17 cellular contexts compared by ENCODE assay signal in genomic region chr20:36761125-36761524, GRCh38. TPM values are rescaled to one million over a fixed set of nuclear protein-coding genes. Genes with fewer than 3 reads are reported as not detected.
DNase-seq lines count a peak whose midpoint lies in the region; ATAC-seq and TF ChIP-seq lines count a peak whose summit lies in the region.
"Had no signal": no experiment of that assay in that cellular context is flagged by ENCODE, and none has a peak within 500 bp of the region (broad histone marks: within the 10 kb centered on the region; RNA-seq: fewer than 3 reads in every experiment).

No MANE protein-coding gene starts in this region.

- H3K9me3 ChIP-seq in A673 (ENCODE audit: low read depth, low read length, poor library complexity, severe bottlenecking) = no peaks in the 10 kb centered on the region
- H3K9me3 ChIP-seq in neural progenitor cell (ENCODE audit: low read depth) = no peaks in the 10 kb centered on the region
- no peaks in the 10 kb centered on the region for H3K9me3 ChIP-seq in lower lobe of right lung

- peaks cover 13% of the 10 kb centered on the region for H3K4me1 Mint-ChIP-seq in activated CD4-positive, alpha-beta T cell treated with anti-CD3 and anti-CD28 coated beads, Interleukin-2, amount 10 ng/mL, durations not matched to agents 7 days and 5 days
- H3K4me1 Mint-ChIP-seq in neural progenitor cell (no peaks in the 10 kb centered on the region), osteocyte (ENCODE audit: unreplicated experiment) (no peaks in the 10 kb centered on the region)

- intact Hi-C loops in A673 (cut with micrococcal nuclease; ENCODE audit: unreplicated experiment) = no loop called here
- intact Hi-C loops in lower lobe of right lung (cut with DNase I) = no loop called here

- no peak overlapping the region for H3K4me3 Mint-ChIP-seq in activated CD4-positive, alpha-beta T cell treated with anti-CD3 and anti-CD28 coated beads, Interleukin-2, amount 10 ng/mL, durations not matched to agents 7 days and 5 days
- no peak overlapping the region for H3K4me3 Mint-ChIP-seq in neural progenitor cell
- H3K4me3 Mint-ChIP-seq in osteocyte (ENCODE audit: unreplicated experiment) = no peak overlapping the region
- H3K4me3 Mint-ChIP-seq: CD4-positive, alpha-beta memory T cell had no signal

- peaks cover 22% of the 10 kb centered on the region for H3K36me3 Mint-ChIP-seq in activated CD4-positive, alpha-beta T cell treated with anti-CD3 and anti-CD28 coated beads, Interleukin-2, amount 10 ng/mL, durations not matched to agents 7 days and 5 days (ENCODE audit: low read depth)
- peaks cover 10% of the 10 kb centered on the region for H3K36me3 Mint-ChIP-seq in neural progenitor cell
- peaks cover 7% of the 10 kb centered on the region for H3K36me3 Mint-ChIP-seq in osteocyte (ENCODE audit: unreplicated experiment)

- TF ChIP-seq CTCF in A673 (conservative IDR thresholded peaks at IDR 0.05; ENCODE audit: low read depth, low read length) (no peak), RWPE1 (conservative IDR thresholded peaks at IDR 0.05; ENCODE audit: low read depth) (no peak), neural progenitor cell (IDR thresholded peaks at IDR 0.05) (no peak), lower lobe of right lung (IDR thresholded peaks at IDR 0.05) (no peak), osteocyte (IDR thresholded peaks at IDR 0.05) (no peak)

- no peak overlapping the region for H3K4me2 ChIP-seq in neural progenitor cell

- peak overlapping the region; percentile 37 for H3K27ac ChIP-seq in A673 (ENCODE audit: low read depth, low read length, poor library complexity, severe bottlenecking)
- peak overlapping the region; percentile 30 for H3K27ac ChIP-seq in RWPE1
- no peak overlapping the region for H3K27ac ChIP-seq in neural progenitor cell
- H3K27ac ChIP-seq in lower lobe of right lung = no peak overlapping the region

- no peaks in the 10 kb centered on the region for H3F3A ChIP-seq in neural progenitor cell (ENCODE audit: low read depth)

- H3K27me3 Mint-ChIP-seq in activated CD4-positive, alpha-beta T cell treated with anti-CD3 and anti-CD28 coated beads, Interleukin-2, amount 10 ng/mL, durations not matched to agents 7 days and 5 days = no peaks in the 10 kb centered on the region
- H3K27me3 Mint-ChIP-seq in neural progenitor cell (ENCODE audit: insufficient read depth, low read depth) = peaks cover 3% of the 10 kb centered on the region
- no peaks in the 10 kb centered on the region for H3K27me3 Mint-ChIP-seq in osteocyte (ENCODE audit: unreplicated experiment)
- H3K27me3 Mint-ChIP-seq: CD4-positive, alpha-beta memory T cell had no signal

- no peak overlapping the region for H3K9ac ChIP-seq in neural progenitor cell

- H3K36me3 ChIP-seq in A673 (ENCODE audit: insufficient read depth, low read length, poor library complexity, severe bottlenecking) = peaks cover 54% of the 10 kb centered on the region
- H3K36me3 ChIP-seq in neural progenitor cell = peaks cover 3% of the 10 kb centered on the region
- no peaks in the 10 kb centered on the region for H3K36me3 ChIP-seq in lower lobe of right lung

- POLR2A ChIA-PET in activated CD4-positive, alpha-beta T cell treated with anti-CD3 and anti-CD28 coated beads, Interleukin-2, amount 10 ng/mL, durations not matched to agents 7 days and 5 days (lab: Charles Lee) = no interaction called here
- POLR2A ChIA-PET in A673 (lab: Charles Lee; ENCODE audit: low non-redundant PET) (no interaction called here), RWPE1 (lab: Yijun Ruan, JAX; ENCODE audit: low non-redundant PET) (no interaction called here), HEK293T (lab: Yijun Ruan, JAX) (no interaction called here)

- H3K4me3 ChIP-seq in A673 (ENCODE audit: low read depth, low read length, poor library complexity, severe bottlenecking) = no peak overlapping the region
- H3K4me3 ChIP-seq in neural progenitor cell = no peak overlapping the region
- H3K4me3 ChIP-seq in lower lobe of right lung = no peak overlapping the region

- no peak overlapping the region for H2AFZ ChIP-seq in neural progenitor cell (replicated peaks)

- no peaks in the 10 kb centered on the region for H3K9me3 Mint-ChIP-seq in activated CD4-positive, alpha-beta T cell treated with anti-CD3 and anti-CD28 coated beads, Interleukin-2, amount 10 ng/mL, durations not matched to agents 7 days and 5 days
- no peaks in the 10 kb centered on the region for H3K9me3 Mint-ChIP-seq in neural progenitor cell
- H3K9me3 Mint-ChIP-seq in osteocyte (ENCODE audit: unreplicated experiment) = no peaks in the 10 kb centered on the region
- H3K9me3 Mint-ChIP-seq: CD4-positive, alpha-beta memory T cell had no signal

- H3K79me2 ChIP-seq in neural progenitor cell (ENCODE audit: low read depth) = no peaks in the 10 kb centered on the region

- CTCF ChIA-PET in activated CD4-positive, alpha-beta T cell treated with anti-CD3 and anti-CD28 coated beads, Interleukin-2, amount 10 ng/mL, durations not matched to agents 7 days and 5 days (lab: Charles Lee) = interaction anchor here (1.0 to 1.9 kb wide), 3 partner anchors 13 to 97 kb away, joined by 3 read pairs; partner anchors contain the start of gene DSN1
- CTCF ChIA-PET in A673 (lab: Charles Lee) (no interaction called here), RWPE1 (lab: Yijun Ruan, JAX) (no interaction called here), HEK293T (lab: Yijun Ruan, JAX) (no interaction called here)

- no peaks in the 10 kb centered on the region for H4K20me1 ChIP-seq in neural progenitor cell (ENCODE audit: low read depth)

- no peaks in the 10 kb centered on the region for H3K27me3 ChIP-seq in A673 (replicated peaks; ENCODE audit: insufficient read depth, low read depth, low read length, poor library complexity)
- H3K27me3 ChIP-seq in neural progenitor cell = no peaks in the 10 kb centered on the region
- H3K27me3 ChIP-seq in lower lobe of right lung (ENCODE audit: low read depth) = no peaks in the 10 kb centered on the region

- BruUV-seq in A673 (replicated peaks; lab: Mats Ljungman, UMichigan) = no TSS peak

- ATAC-seq in lower lobe of right lung = no peak
- ATAC-seq: Panc1 had no signal

- H3K4me1 ChIP-seq in A673 (ENCODE audit: insufficient read depth, low read length, poor library complexity, severe bottlenecking) (no peaks in the 10 kb centered on the region), neural progenitor cell (no peaks in the 10 kb centered on the region), lower lobe of right lung (peaks cover 13% of the 10 kb centered on the region)

- peak overlapping the region; percentile 51 for H3K27ac Mint-ChIP-seq in activated CD4-positive, alpha-beta T cell treated with anti-CD3 and anti-CD28 coated beads, Interleukin-2, amount 10 ng/mL, durations not matched to agents 7 days and 5 days
- H3K27ac Mint-ChIP-seq in neural progenitor cell (peak overlapping the region; percentile 15), osteocyte (ENCODE audit: unreplicated experiment) (no peak overlapping the region)

- no peak for DNase-seq in activated CD4-positive, alpha-beta T cell treated with anti-CD3 and anti-CD28 coated beads, Interleukin-2, amount 10 ng/mL, durations not matched to agents 7 days and 5 days
- DNase-seq in activated CD4-positive, alpha-beta T cell treated with anti-CD3 and anti-CD28 coated beads for 48 hours = no peak
- DNase-seq in A673 (ENCODE audit: low spot score) = no peak
- no peak for DNase-seq in RWPE1 (ENCODE audit: low spot score)
- DNase-seq in neural progenitor cell (ENCODE audit: low spot score) = no peak
- no peak for DNase-seq in lower lobe of right lung
- DNase-seq in HEK293T (ENCODE audit: extremely low spot score) = no peak
- DNase-seq in osteocyte (ENCODE audit: extremely low spot score, unreplicated experiment) = no peak
- DNase-seq: AML-193; CD4-positive, alpha-beta memory T cell; DMS79 treated with DMSO at 0.1 percent for 48 hours; Karpas-422; NCI-H187 treated with DMSO at 0.1 percent for 48 hours; NCI-H446 treated with DMSO at 0.1 percent for 48 hours; NCI-H748 treated with DMSO at 0.1 percent for 48 hours; SHP77 treated with DMSO at 0.1 percent for 48 hours had no signal

TF ChIP-seq in HEK293T, 16 proteins besides CTCF, POLR2A, EP300 and RAD21:
- TF ChIP-seq, protein P1, sequence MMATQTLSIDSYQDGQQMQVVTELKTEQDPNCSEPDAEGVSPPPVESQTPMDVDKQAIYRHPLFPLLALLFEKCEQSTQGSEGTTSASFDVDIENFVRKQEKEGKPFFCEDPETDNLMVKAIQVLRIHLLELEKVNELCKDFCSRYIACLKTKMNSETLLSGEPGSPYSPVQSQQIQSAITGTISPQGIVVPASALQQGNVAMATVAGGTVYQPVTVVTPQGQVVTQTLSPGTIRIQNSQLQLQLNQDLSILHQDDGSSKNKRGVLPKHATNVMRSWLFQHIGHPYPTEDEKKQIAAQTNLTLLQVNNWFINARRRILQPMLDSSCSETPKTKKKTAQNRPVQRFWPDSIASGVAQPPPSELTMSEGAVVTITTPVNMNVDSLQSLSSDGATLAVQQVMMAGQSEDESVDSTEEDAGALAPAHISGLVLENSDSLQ (IDR thresholded peaks at IDR 0.05) = no peak
- TF ChIP-seq FOXK2 (IDR thresholded peaks at IDR 0.05) = no peak

RNA-seq across cellular contexts. Expression of gene DSN1, which starts 12.4 kb away (rescaled TPM):
- 10 to 100 TPM; 33.5 to 35.3 TPM for total RNA-seq in activated CD4-positive, alpha-beta T cell treated with anti-CD3 and anti-CD28 coated beads, Interleukin-2, amount 10 ng/mL, durations not matched to agents 7 days and 5 days
- total RNA-seq in A673 (2021) = 40.8 and 42.4 TPM in 2 replicates
- total RNA-seq in neural progenitor cell (ENCODE audit: low replicate concordance) = 34.4 and 48.2 TPM in 2 replicates
- total RNA-seq in lower lobe of right lung = 6.5 TPM
- 6.7 and 7.6 TPM in 2 replicates for total RNA-seq in osteocyte

RNA-seq across cellular contexts. Expression of gene NDRG3, which starts 15.2 kb away (rescaled TPM):
- 10 to 100 TPM; 32.8 to 41.2 TPM for total RNA-seq in activated CD4-positive, alpha-beta T cell treated with anti-CD3 and anti-CD28 coated beads, Interleukin-2, amount 10 ng/mL, durations not matched to agents 7 days and 5 days
- total RNA-seq in A673 (2021) (17.6 and 23.2 TPM in 2 replicates), neural progenitor cell (ENCODE audit: low replicate concordance) (23.8 and 25.3 TPM in 2 replicates), lower lobe of right lung (30.4 TPM), osteocyte (32.2 and 33.5 TPM in 2 replicates)

Comparison
In these comparisons a context has a peak if more than half of its experiments do, and no peak if none do; other contexts are left out.
1. H3K27ac ChIP-seq: peak in A673 (single experiment) and RWPE1 (single experiment); none in neural progenitor cell (single experiment) and lower lobe of right lung (single experiment).